In the genomic region with DNA sequence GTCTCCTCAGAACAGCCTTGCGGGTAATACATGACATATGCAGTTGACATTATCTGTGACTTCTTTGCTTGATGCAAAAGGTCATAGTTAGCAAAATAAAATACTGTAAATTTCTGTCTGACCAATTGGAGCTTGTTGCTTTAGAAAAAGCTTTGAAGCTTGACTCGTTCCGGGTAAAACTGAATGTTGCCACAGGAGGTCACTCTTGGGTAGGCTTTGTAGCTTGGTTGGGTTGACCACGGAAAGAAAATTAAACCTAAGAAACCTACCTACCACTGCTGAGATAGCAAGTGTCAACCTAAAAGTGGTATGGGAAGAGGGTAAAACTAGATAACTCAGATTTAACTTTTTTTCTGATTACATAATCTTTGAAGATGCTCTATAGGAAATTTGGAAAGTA, we compare ENCODE assay signal across 8 cellular contexts. TPM values are rescaled to one million over a fixed set of nuclear protein-coding genes. Genes with fewer than 3 reads are reported as not detected.
DNase-seq lines count a peak whose midpoint lies in the region; ATAC-seq and TF ChIP-seq lines count a peak whose summit lies in the region.

No MANE protein-coding gene starts in this region.

- intact Hi-C loops in A673 (cut with micrococcal nuclease; ENCODE audit: unreplicated experiment), result loop anchor here (1.0 to 5.0 kb wide), 2 partner anchors 80 to 673 kb away; no protein-coding TSS in a partner anchor
- intact Hi-C loops in gastrocnemius medialis (cut with DNase I; ENCODE audit: low total_unique reads), result no loop called here

- TF ChIP-seq POLR2A in gastrocnemius medialis (IDR thresholded peaks at IDR 0.05), result no peak

- CTCF ChIA-PET in A673 (lab: Charles Lee), result interaction anchor here (0.6 to 1.5 kb wide), 5 partner anchors 8 to 132 kb away, joined by 3 to 6 read pairs (median 4); no protein-coding TSS in a partner anchor

- no peak overlapping the region for H4K8ac ChIP-seq in mesendoderm (ENCODE audit: low read depth, low read length)

- no peak overlapping the region for H3K4ac ChIP-seq in mesendoderm (ENCODE audit: low read depth, low read length)

- H3K27me3 Mint-ChIP-seq in chondrocyte (ENCODE audit: low read depth), result no peaks in the 10 kb centered on the region

- H3K23ac ChIP-seq in mesendoderm (ENCODE audit: low read length), result no peak overlapping the region

- no peaks in the 10 kb centered on the region for H3K4me1 ChIP-seq in A673 (ENCODE audit: insufficient read depth, low read length, poor library complexity, severe bottlenecking)
- no peaks in the 10 kb centered on the region for H3K4me1 ChIP-seq in mesendoderm (ENCODE audit: control insufficient read depth, low read depth, low read length)
- H3K4me1 ChIP-seq in gastrocnemius medialis, result no peaks in the 10 kb centered on the region

- no peak overlapping the region for H2BK5ac ChIP-seq in mesendoderm (ENCODE audit: low read length)

- no peak overlapping the region for H3K4me3 Mint-ChIP-seq in chondrocyte (ENCODE audit: unreplicated experiment)

- H3K4me2 ChIP-seq in mesendoderm (ENCODE audit: low read length), result no peak overlapping the region

- H2AK5ac ChIP-seq in mesendoderm (ENCODE audit: low read length), result no peak overlapping the region

- no peaks in the 10 kb centered on the region for H3K9me3 Mint-ChIP-seq in chondrocyte (ENCODE audit: low read depth)

- no TSS peak for BruUV-seq in A673 (replicated peaks; lab: Mats Ljungman, UMichigan)

- no peaks in the 10 kb centered on the region for H3K36me3 Mint-ChIP-seq in chondrocyte (ENCODE audit: low read depth)

- no peak overlapping the region for H2BK120ac ChIP-seq in mesendoderm (ENCODE audit: low read depth, low read length)

- H3K79me1 ChIP-seq in mesendoderm (ENCODE audit: low read length), result no peaks in the 10 kb centered on the region

- no CpG with 5 or more reads among the region's 4 CpGs for WGBS in mesendoderm (ENCODE audit: extremely low coverage, insufficient coverage, low lambda C conversion rate)

- TF ChIP-seq CTCF in A673 (conservative IDR thresholded peaks at IDR 0.05; ENCODE audit: low read depth, low read length), result peak; percentile 61
- TF ChIP-seq CTCF in chondrocyte (IDR thresholded peaks at IDR 0.05), result peak; percentile 84
- no peak for TF ChIP-seq CTCF in gastrocnemius medialis (IDR thresholded peaks at IDR 0.05 in 4 of 5, conservative IDR thresholded peaks at IDR 0.05 in 1 of 5)

- H3K56ac ChIP-seq in mesendoderm (ENCODE audit: low read length), result no peak overlapping the region

- H3K27me3 ChIP-seq in A673 (replicated peaks; ENCODE audit: insufficient read depth, low read depth, low read length, poor library complexity) (no peaks in the 10 kb centered on the region), mesendoderm (ENCODE audit: insufficient read depth, low read length, poor library complexity) (no peaks in the 10 kb centered on the region), gastrocnemius medialis (no peaks in the 10 kb centered on the region)

- H3K36me3 ChIP-seq in A673 (ENCODE audit: insufficient read depth, low read length, poor library complexity, severe bottlenecking), result no peaks in the 10 kb centered on the region
- H3K36me3 ChIP-seq in mesendoderm (ENCODE audit: control insufficient read depth, insufficient read depth, low read length), result no peaks in the 10 kb centered on the region
- no peaks in the 10 kb centered on the region for H3K36me3 ChIP-seq in gastrocnemius medialis

- in situ Hi-C loops in SK-MEL-5 (cut with HindIII; ENCODE audit: low pct_unique_long_range_greater_than_20kb, low sequenced_read_pairs), result no loop called here
- in situ Hi-C loops in gastrocnemius medialis (cut with MboI; ENCODE audit: low sequenced_read_pairs in 4 of 4), result no loop called here

- no peak overlapping the region for H3K27ac Mint-ChIP-seq in chondrocyte (ENCODE audit: unreplicated experiment)

- H3K79me2 ChIP-seq in mesendoderm (ENCODE audit: control insufficient read depth, insufficient read depth, low read length), result no peaks in the 10 kb centered on the region

- H3K4me1 Mint-ChIP-seq in chondrocyte (ENCODE audit: low read depth), result peaks cover 4% of the 10 kb centered on the region

- H4K5ac ChIP-seq in mesendoderm (ENCODE audit: low read length), result no peak overlapping the region

- H3K18ac ChIP-seq in mesendoderm (ENCODE audit: low read length), result no peak overlapping the region

- ATAC-seq in HG03135 (IDR thresholded peaks at IDR 0.05; ENCODE audit: unreplicated experiment), result peak; percentile 80
- no peak for ATAC-seq in gastrocnemius medialis
- ATAC-seq in HG02884 (IDR thresholded peaks at IDR 0.05; ENCODE audit: unreplicated experiment), result no peak

- no peak overlapping the region for H2BK15ac ChIP-seq in mesendoderm (replicated peaks; ENCODE audit: low read depth)

- DNase-seq in A673 (ENCODE audit: low spot score) (peak; percentile 52), ELF-1 (ENCODE audit: low read depth, low spot score) (peak; percentile 70), SK-MEL-5 (ENCODE audit: low read depth, low spot score) (peak; percentile 66), chondrocyte (ENCODE audit: low spot score) (no peak), mesendoderm (peak; percentile 65), gastrocnemius medialis (no peak)

- H3K27ac ChIP-seq in A673 (ENCODE audit: low read depth, low read length, poor library complexity, severe bottlenecking) (no peak overlapping the region), mesendoderm (ENCODE audit: low read depth, low read length) (no peak overlapping the region), gastrocnemius medialis (no peak overlapping the region)

- POLR2A ChIA-PET in A673 (lab: Charles Lee; ENCODE audit: low non-redundant PET), result no interaction called here

- H3K4me3 ChIP-seq in A673 (ENCODE audit: low read depth, low read length, poor library complexity, severe bottlenecking) (no peak overlapping the region), mesendoderm (ENCODE audit: low read length) (no peak overlapping the region), gastrocnemius medialis (no peak overlapping the region)

- H3K9me3 ChIP-seq in A673 (ENCODE audit: low read depth, low read length, poor library complexity, severe bottlenecking) (no peaks in the 10 kb centered on the region), gastrocnemius medialis (no peaks in the 10 kb centered on the region)

- no peak overlapping the region for H3K9ac ChIP-seq in mesendoderm (ENCODE audit: low read length)

RNA-seq across cellular contexts. Expression of a gene that starts 23.2 kb away (rescaled TPM):
- total RNA-seq in A673 (2021), result 38.9 and 41.2 TPM in 2 replicates
- total RNA-seq in SK-MEL-5 (2014; rRNA removed; shearing (Covaris generic)), result 33.6 and 34.4 TPM in 2 replicates
- 31.2 and 49.2 TPM in 2 replicates for polyA plus RNA-seq in SK-MEL-5 (2015; cell fraction: cytosol; rRNA removed)
- polyA plus RNA-seq in SK-MEL-5 (2015; cell fraction: nucleus; rRNA removed), result 11.7 and 17.0 TPM in 2 replicates
- total RNA-seq in chondrocyte, result 9.6 to 17.2 TPM (median 9.9 TPM) in 3 replicates
- 13.7 TPM for polyA plus RNA-seq in mesendoderm (2013, experiment 1 of 2)
- polyA plus RNA-seq in mesendoderm (2013, experiment 2 of 2), result 14.4 TPM
- total RNA-seq in gastrocnemius medialis, result 1 to 10 TPM in 2 of 4 donors, under 1 TPM in 2; 0.73 to 1.9 (median 1.3) TPM

RNA-seq across cellular contexts. Expression of a gene that starts 52.4 kb away (rescaled TPM):
- total RNA-seq in A673 (2021) (0.11 TPM in 2 replicates), chondrocyte (not detected in 3 replicates), gastrocnemius medialis (under 1 TPM; 0.05 to 0.23 (median 0.16) TPM)
- total RNA-seq in SK-MEL-5 (2014; rRNA removed; shearing (Covaris generic)), result 0.03 TPM in 1 of 2 replicates, not detected in the other
- not detected in 2 replicates for polyA plus RNA-seq in SK-MEL-5 (2015; cell fraction: cytosol; rRNA removed)
- polyA plus RNA-seq in SK-MEL-5 (2015; cell fraction: nucleus; rRNA removed), result not detected in 2 replicates
- polyA plus RNA-seq in mesendoderm (2013, experiment 1 of 2), result 0.03 TPM
- 0.01 TPM for polyA plus RNA-seq in mesendoderm (2013, experiment 2 of 2)

Comparison
In these comparisons a context has a peak if more than half of its experiments do, and no peak if none do; other contexts are left out.
1. DNase-seq: peak in A673 (single experiment), ELF-1 (single experiment), SK-MEL-5 (single experiment) and mesendoderm (single experiment); none in chondrocyte (single experiment) and gastrocnemius medialis (0 of 2).
2. CTCF ChIP-seq: peak in A673 (single experiment) and chondrocyte (single experiment); none in gastrocnemius medialis (0 of 5).